8 cellular contexts compared by ENCODE assay signal in genomic region chr1:226308166-226308722, GRCh38. TPM values are rescaled to one million over a fixed set of nuclear protein-coding genes. Genes with fewer than 3 reads are reported as not detected.
DNase-seq lines count a peak whose midpoint lies in the region; ATAC-seq, FAIRE-seq and TF ChIP-seq lines count a peak whose summit lies in the region.

No MANE protein-coding gene starts in this region.

- H3K9me3 ChIP-seq in A549, result no peaks in the 10 kb centered on the region
- no peaks in the 10 kb centered on the region for H3K9me3 ChIP-seq in WERI-Rb-1 (ENCODE audit: severe bottlenecking)
- peaks cover under 1% of the 10 kb centered on the region for H3K9me3 ChIP-seq in neuron (ENCODE audit: low read length)

- no peak for TF ChIP-seq RAD21 in A549 (conservative IDR thresholded peaks at IDR 0.05 in 1 of 2, IDR thresholded peaks at IDR 0.05 in 1 of 2)

- H3K27me3 ChIP-seq in WERI-Rb-1 (ENCODE audit: insufficient read depth, low read depth, severe bottlenecking) (peaks cover 10% of the 10 kb centered on the region), neuron (ENCODE audit: insufficient read depth, low read length) (no peaks in the 10 kb centered on the region)

- no peak for TF ChIP-seq POLR2A in A549 (IDR thresholded peaks at IDR 0.05; ENCODE audit: low read length)

- TF ChIP-seq EP300 in A549 (IDR thresholded peaks at IDR 0.05), result no peak

- ATAC-seq in A549 (peak; percentile 45 to 53), GM18873 (IDR thresholded peaks at IDR 0.05; ENCODE audit: low FRiP score, unreplicated experiment) (peak; percentile 13), HG03342 (IDR thresholded peaks at IDR 0.05; ENCODE audit: unreplicated experiment) (peak; percentile 11), left lobe of liver (no peak)

- peak overlapping the region; percentile 79 for H3K4me2 ChIP-seq in A549

- H3K36me3 ChIP-seq in WERI-Rb-1, result no peaks in the 10 kb centered on the region
- no peaks in the 10 kb centered on the region for H3K36me3 ChIP-seq in neuron (ENCODE audit: insufficient read depth, low read length)

- peak overlapping the region; percentile 85 for H2AFZ ChIP-seq in neuron (ENCODE audit: low read depth, low read length)

- 29% methylated on average over 6 of the region's 14 CpGs for WGBS in A549 (ENCODE audit: missing lambda C conversion rate)

- peaks cover 20% of the 10 kb centered on the region for H3K4me1 ChIP-seq in A549
- H3K4me1 ChIP-seq in neuron (ENCODE audit: insufficient read depth, low read length), result peaks cover 23% of the 10 kb centered on the region

- POLR2A ChIA-PET in A549 (lab: Yijun Ruan, JAX), result no interaction called here

- peak overlapping the region; percentile 97 for H3K4me3 ChIP-seq in A549
- H3K4me3 ChIP-seq in WERI-Rb-1 (ENCODE audit: low read depth, low read length), result peak overlapping the region; percentile 88
- peak overlapping the region; percentile 92 for H3K4me3 ChIP-seq in epithelial cell of esophagus (ENCODE audit: low read length)
- H3K4me3 ChIP-seq in neuron (ENCODE audit: low read length), result peak overlapping the region; percentile 99

- CTCF ChIA-PET in A549 (lab: Yijun Ruan, JAX), result interaction anchor here (1.0 to 3.2 kb wide), 3 partner anchors 25 to 66 kb away, joined by 3 to 17 read pairs (median 3); no protein-coding TSS in a partner anchor

- no peak for FAIRE-seq in A549 (lab: Jason Lieb, UNC)

- DNase-seq in A549 (ENCODE audit: low read depth in 1 of 2, low spot score in 1 of 2) (peak; percentile 19 to 33), WERI-Rb-1 (peak; percentile 27), epithelial cell of esophagus (ENCODE audit: low read depth) (peak; percentile 16), left lobe of liver (ENCODE audit: low spot score) (no peak), D341Med (ENCODE audit: low spot score) (no peak)

- H3K27ac ChIP-seq in A549 (peak overlapping the region; percentile 96), WERI-Rb-1 (peak overlapping the region; percentile 78)

- TF ChIP-seq CTCF in A549 (IDR thresholded peaks at IDR 0.05) (no peak), WERI-Rb-1 (IDR thresholded peaks at IDR 0.05; ENCODE audit: low read depth, low read length) (no peak), epithelial cell of esophagus (IDR thresholded peaks at IDR 0.05; ENCODE audit: insufficient read depth, low read depth, low read length, missing control alignments) (no peak)

TF ChIP-seq in A549, 52 proteins besides CTCF, POLR2A, EP300 and RAD21:
- TF ChIP-seq ELK1 (IDR thresholded peaks at IDR 0.05; ENCODE audit: low read depth, low read length) (no peak), CHD4 (IDR thresholded peaks at IDR 0.05; ENCODE audit: borderline replicate concordance) (no peak), GATA3 (IDR thresholded peaks at IDR 0.05; ENCODE audit: borderline replicate concordance) (no peak), FOSL2 (IDR thresholded peaks at IDR 0.05) (no peak), FOSL2 (CRISPR knock-in tag; IDR thresholded peaks at IDR 0.05) (no peak), PHF8 (IDR thresholded peaks at IDR 0.05; ENCODE audit: borderline replicate concordance, low read depth) (no peak), ZFP36 (IDR thresholded peaks at IDR 0.05; ENCODE audit: borderline replicate concordance, partially characterized antibody) (no peak), TP53 (CRISPR knock-in tag; IDR thresholded peaks at IDR 0.05) (no peak), ZSCAN20 (CRISPR knock-in tag; IDR thresholded peaks at IDR 0.05) (no peak), HOXB13 (CRISPR knock-in tag; IDR thresholded peaks at IDR 0.05; ENCODE audit: low read depth) (no peak), FOXS1 (CRISPR knock-in tag; IDR thresholded peaks at IDR 0.05) (no peak), EHF (CRISPR knock-in tag; IDR thresholded peaks at IDR 0.05) (no peak), HMGXB4 (CRISPR knock-in tag; IDR thresholded peaks at IDR 0.05; ENCODE audit: borderline replicate concordance) (no peak), EHMT2 (IDR thresholded peaks at IDR 0.05; ENCODE audit: low read depth) (no peak), KDM1A (IDR thresholded peaks at IDR 0.05; ENCODE audit: low read depth) (no peak), USF2 (IDR thresholded peaks at IDR 0.05) (no peak), HOXB5 (CRISPR knock-in tag; IDR thresholded peaks at IDR 0.05) (no peak), CBX2 (IDR thresholded peaks at IDR 0.05; ENCODE audit: borderline replicate concordance, low read depth) (no peak), SMC3 (IDR thresholded peaks at IDR 0.05) (no peak), BCL3 (IDR thresholded peaks at IDR 0.05) (no peak), E2F6 (IDR thresholded peaks at IDR 0.05; ENCODE audit: borderline replicate concordance, low read depth) (no peak)

RNA-seq across cellular contexts. Expression of gene LIN9, which starts 0.7 kb away (rescaled TPM):
- polyA plus RNA-seq in A549 (2011; rRNA removed) (10.9 and 14.7 TPM in 2 replicates), A549 (2017; fragmentation: RNase III; extraction: RNeasy Plus Mini Kit Qiagen cat#74134 plus additional on column Dnase treatment) (7.9 to 9.0 TPM (median 8.3 TPM) in 3 replicates)
- polyA plus RNA-seq in A549 (2012; cell fraction: cytosol; rRNA removed), result 3.4 TPM in 2 replicates
- 1.9 and 3.1 TPM in 2 replicates for polyA plus RNA-seq in A549 (2012; cell fraction: nucleus; rRNA removed)
- polyA minus RNA-seq in A549 (2011; rRNA and poly(A)+ RNA removed), result 3.8 and 4.4 TPM in 2 replicates
- total RNA-seq in left lobe of liver, result 0.70 TPM

Comparison
In these comparisons a context has a peak if more than half of its experiments do, and no peak if none do; other contexts are left out.
1. DNase-seq: peak in A549 (2 of 2), WERI-Rb-1 (single experiment) and epithelial cell of esophagus (single experiment); none in left lobe of liver (single experiment) and D341Med (single experiment).
2. Peak in every context shown above with its lines, with median percentiles within 50 percentile points of each other: H3K4me3 ChIP-seq.